Comparison of ENCODE assay signal across 8 cellular contexts in the genomic region with DNA sequence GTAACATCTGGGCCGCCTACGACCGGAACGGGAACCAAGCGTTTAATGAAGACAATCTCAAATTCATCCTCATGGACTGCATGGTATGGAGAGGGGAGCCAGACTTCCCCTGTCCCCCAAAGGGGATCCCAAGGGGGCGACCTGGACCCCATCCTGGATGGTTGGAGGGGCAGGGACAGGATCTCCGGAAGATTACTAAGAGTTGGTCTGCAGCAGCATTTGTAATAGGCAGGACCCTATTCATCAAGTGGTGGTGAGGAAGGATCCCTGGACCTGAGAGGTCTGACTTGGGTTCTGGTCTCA. TPM values are rescaled to one million over a fixed set of nuclear protein-coding genes. Genes with fewer than 3 reads are reported as not detected.
DNase-seq lines count a peak whose midpoint lies in the region; ATAC-seq, FAIRE-seq and TF ChIP-seq lines count a peak whose summit lies in the region.

No MANE protein-coding gene starts in this region.

- H4K91ac ChIP-seq in IMR-90 (ENCODE audit: insufficient read depth, low read depth, low read length), result peak overlapping the region; percentile 57; the same call in 1 of the 2 replicates

- peak overlapping the region; percentile 97 for H2AFZ ChIP-seq in IMR-90 (replicated peaks; ENCODE audit: low read length, poor library complexity)

- in situ Hi-C loops in IMR-90 (cut with MboI; ENCODE audit: low sequenced_read_pairs), result no loop called here

- peak overlapping the region; percentile 78 for H3K14ac ChIP-seq in IMR-90 (replicated peaks; ENCODE audit: low read depth, low read length)

- H2AK5ac ChIP-seq in IMR-90 (ENCODE audit: low read depth, low read length), result peak overlapping the region; percentile 20

- DNase-seq in A549 (ENCODE audit: low read depth in 1 of 2, low spot score in 1 of 2) (no peak), IMR-90 (no peak), HEK293T (ENCODE audit: extremely low spot score) (no peak), NCI-H2196 treated with DMSO at 0.1 percent for 48 hours (lab: John Stamatoyannopoulos, UW; ENCODE audit: unreplicated experiment) (no peak), NCI-H2029 treated with DMSO at 0.1 percent for 48 hours (lab: John Stamatoyannopoulos, UW) (no peak)
- DNase-seq in central memory CD8-positive, alpha-beta T cell (ENCODE audit: low spot score in 2 of 2), result no peak

- H3K4me3 ChIP-seq in A549 (peak overlapping the region; percentile 85), IMR-90 (ENCODE audit: insufficient read depth, low read depth, low read length) (peak overlapping the region; percentile 83), muscle layer of duodenum (ENCODE audit: low read depth in 1 of 2, low read length in 2 of 2) (peak overlapping the region; percentile 92 to 96)

- H3K9me3 ChIP-seq in A549 (no peaks in the 10 kb centered on the region), IMR-90 (ENCODE audit: control insufficient read depth, insufficient read depth, low read length) (no peaks in the 10 kb centered on the region), muscle layer of duodenum (ENCODE audit: control insufficient read depth in 1 of 2, low read length in 2 of 2) (no peaks in the 10 kb centered on the region)

- H3K36me3 ChIP-seq in IMR-90 (ENCODE audit: control insufficient read depth, insufficient read depth, low read length) (peaks cover 7% of the 10 kb centered on the region), muscle layer of duodenum (ENCODE audit: control insufficient read depth in 1 of 2, insufficient read depth in 2 of 2, low read length in 2 of 2) (peaks cover 4 to 19% of the 10 kb centered on the region in 2 donors)

- peak overlapping the region; percentile 52 to 95; a peak in 2 of 4 replicates for H4K8ac ChIP-seq in IMR-90 (ENCODE audit: low read depth in 2 of 2, low read length in 2 of 2)

- H3K23ac ChIP-seq in IMR-90 (ENCODE audit: low read depth, low read length), result peak overlapping the region; percentile 93

- H3K9me1 ChIP-seq in IMR-90 (ENCODE audit: insufficient read depth, low read length), result peaks cover 12% of the 10 kb centered on the region

- no peak for FAIRE-seq in A549 (lab: Jason Lieb, UNC)

- POLR2A ChIA-PET in A549 (lab: Yijun Ruan, JAX) (no interaction called here), IMR-90 (lab: Charles Lee; ENCODE audit: unreplicated experiment) (no interaction called here), HEK293T (lab: Yijun Ruan, JAX) (no interaction called here)

- H3K27ac Mint-ChIP-seq in central memory CD8-positive, alpha-beta T cell (ENCODE audit: low read depth), result peak overlapping the region; percentile 73

- peak overlapping the region; percentile 94 for H3K4me3 Mint-ChIP-seq in central memory CD8-positive, alpha-beta T cell

- CTCF ChIA-PET in A549 (lab: Yijun Ruan, JAX), result interaction anchor here (1.7 to 4.8 kb wide), 2 partner anchors 12 to 117 kb away, joined by 3 to 33 read pairs; no protein-coding TSS in a partner anchor
- CTCF ChIA-PET in IMR-90 (lab: Yijun Ruan, JAX), result no interaction called here
- CTCF ChIA-PET in HEK293T (lab: Yijun Ruan, JAX), result no interaction called here

- intact Hi-C loops in IMR-90 (cut with micrococcal nuclease), result no loop called here

- ATAC-seq in A549 (no peak), IMR-90 (ENCODE audit: low read depth) (no peak), GM19324 (IDR thresholded peaks at IDR 0.05; ENCODE audit: low FRiP score, unreplicated experiment) (no peak)
- no peak for ATAC-seq in central memory CD8-positive, alpha-beta T cell (replicated peaks; ENCODE audit: extremely low read depth, poor library complexity, severe bottlenecking)

- peak overlapping the region; percentile 89 for H2BK5ac ChIP-seq in IMR-90 (ENCODE audit: low read depth, low read length, poor library complexity, severe bottlenecking)

- peak overlapping the region; percentile 88 for H3K4ac ChIP-seq in IMR-90 (ENCODE audit: low read depth, low read length)

- H3K18ac ChIP-seq in IMR-90 (ENCODE audit: low read depth, low read length), result no peak overlapping the region

- TF ChIP-seq RAD21 in A549 (conservative IDR thresholded peaks at IDR 0.05 in 1 of 2, IDR thresholded peaks at IDR 0.05 in 1 of 2) (no peak), IMR-90 (IDR thresholded peaks at IDR 0.05; ENCODE audit: low read length) (no peak)

- no peak overlapping the region for H2BK20ac ChIP-seq in IMR-90 (ENCODE audit: low read depth, low read length)

- 7% methylated on average over 7 of the region's 7 CpGs for WGBS in A549 (ENCODE audit: missing lambda C conversion rate)
- no CpG with 5 or more reads among the region's 7 CpGs for WGBS in IMR-90 (ENCODE audit: extremely low coverage in 2 of 2, insufficient read length in 1 of 2), 2 experiments

- H4K20me1 ChIP-seq in IMR-90 (ENCODE audit: insufficient read depth, low read length), result no peaks in the 10 kb centered on the region

- H2BK15ac ChIP-seq in IMR-90 (ENCODE audit: low read depth, low read length), result no peak overlapping the region

- no peak for TF ChIP-seq EP300 in A549 (IDR thresholded peaks at IDR 0.05)

- no peak overlapping the region for H2BK120ac ChIP-seq in IMR-90 (ENCODE audit: low read depth, low read length)

- H4K5ac ChIP-seq in IMR-90 (ENCODE audit: low read depth, low read length), result peak overlapping the region; percentile 31; the same call in 1 of the 2 replicates

- H3K27ac ChIP-seq in A549, result peak overlapping the region; percentile 94 to 97
- peak overlapping the region; percentile 90 for H3K27ac ChIP-seq in IMR-90 (ENCODE audit: insufficient read depth, low read length)
- H3K27ac ChIP-seq in muscle layer of duodenum (ENCODE audit: low read length), result peak overlapping the region; percentile 50

- no peaks in the 10 kb centered on the region for H3K9me3 Mint-ChIP-seq in central memory CD8-positive, alpha-beta T cell

- H3K36me3 Mint-ChIP-seq in central memory CD8-positive, alpha-beta T cell (ENCODE audit: insufficient read depth), result peaks cover 23% of the 10 kb centered on the region

- H3K9ac ChIP-seq in IMR-90 (ENCODE audit: low read depth, low read length), result peak overlapping the region; percentile 88

- no peaks in the 10 kb centered on the region for H3K27me3 Mint-ChIP-seq in central memory CD8-positive, alpha-beta T cell

- H3K56ac ChIP-seq in IMR-90 (ENCODE audit: extremely low read depth, insufficient read depth, low read length), result 0 out of 2 replicates have a peak overlapping the region, but pooled peaks have one; percentile 32

- H3K4me1 Mint-ChIP-seq in central memory CD8-positive, alpha-beta T cell, result peaks cover 29% of the 10 kb centered on the region

- TF ChIP-seq CTCF in A549 (IDR thresholded peaks at IDR 0.05) (no peak), IMR-90 (conservative IDR thresholded peaks at IDR 0.05; ENCODE audit: low read depth, low read length) (no peak)

- BruUV-seq in IMR-90 (replicated peaks; lab: Mats Ljungman, UMichigan), result no TSS peak

- no peaks in the 10 kb centered on the region for H3K27me3 ChIP-seq in IMR-90 (ENCODE audit: control insufficient read depth, insufficient read depth, low read length)
- H3K27me3 ChIP-seq in muscle layer of duodenum (ENCODE audit: low read depth, low read length), result no peaks in the 10 kb centered on the region

- dilution Hi-C loops in IMR-90 (cut with HindIII; ENCODE audit: low sequenced_read_pairs, unreplicated experiment), result no loop called here

- H3K4me1 ChIP-seq in A549 (peaks cover 10% of the 10 kb centered on the region; the same call in 2 of the 3 replicates), IMR-90 (ENCODE audit: control insufficient read depth, insufficient read depth, low read length) (peaks cover 4% of the 10 kb centered on the region; the same call in 1 of the 2 replicates), muscle layer of duodenum (ENCODE audit: control insufficient read depth in 1 of 2, insufficient read depth in 2 of 2, low read length in 2 of 2) (peaks cover 0 to 17% of the 10 kb centered on the region in 2 donors)

- TF ChIP-seq POLR2A in A549 (IDR thresholded peaks at IDR 0.05; ENCODE audit: low read length) (no peak), IMR-90 (IDR thresholded peaks at IDR 0.05; ENCODE audit: low read depth, low read length) (no peak)

- H3K4me2 ChIP-seq in A549 (peak overlapping the region; percentile 91), IMR-90 (ENCODE audit: low read depth, low read length) (peak overlapping the region; percentile 90)

- peaks cover 30 to 57% of the 10 kb centered on the region in 2 experiments for H3K79me1 ChIP-seq in IMR-90 (ENCODE audit: low read depth in 1 of 2, low read length in 2 of 2)

- H2AK9ac ChIP-seq in IMR-90 (replicated peaks; ENCODE audit: low read depth, low read length, poor library complexity), result peak overlapping the region; percentile 92

RNA-seq across cellular contexts. Expression of a gene that starts 0.7 kb away (rescaled TPM):
- polyA plus RNA-seq in A549 (2011; rRNA removed) (63.0 and 71.4 TPM in 2 replicates), A549 (2017; fragmentation: RNase III; extraction: RNeasy Plus Mini Kit Qiagen cat#74134 plus additional on column Dnase treatment) (151 to 171 TPM (median 166 TPM) in 3 replicates), IMR-90 (2012; rRNA removed) (89.0 and 106 TPM in 2 replicates)
- 203 and 211 TPM in 2 replicates for polyA plus RNA-seq in A549 (2012; cell fraction: cytosol; rRNA removed)
- 78.2 and 83.5 TPM in 2 replicates for polyA plus RNA-seq in A549 (2012; cell fraction: nucleus; rRNA removed)
- polyA minus RNA-seq in A549 (2011; rRNA and poly(A)+ RNA removed), result 47.1 and 58.2 TPM in 2 replicates
- 45.8 and 50.0 TPM in 2 replicates for total RNA-seq in IMR-90 (2012; rRNA removed)
- polyA plus RNA-seq in IMR-90 (2012; cell fraction: cytosol; rRNA removed), result 132 and 144 TPM in 2 replicates
- 24.2 and 31.7 TPM in 2 replicates for polyA plus RNA-seq in IMR-90 (2012; cell fraction: nucleus; rRNA removed; ENCODE audit: low replicate concordance)

RNA-seq across cellular contexts. Expression of a gene that starts 1.7 kb away (rescaled TPM):
- polyA plus RNA-seq in A549 (2011; rRNA removed) (42.0 and 47.6 TPM in 2 replicates), A549 (2017; fragmentation: RNase III; extraction: RNeasy Plus Mini Kit Qiagen cat#74134 plus additional on column Dnase treatment) (36.5 to 39.1 TPM (median 38.2 TPM) in 3 replicates), IMR-90 (2012; rRNA removed) (21.6 and 24.0 TPM in 2 replicates)
- polyA plus RNA-seq in A549 (2012; cell fraction: cytosol; rRNA removed), result 35.5 and 45.0 TPM in 2 replicates
- 58.9 and 60.0 TPM in 2 replicates for polyA plus RNA-seq in A549 (2012; cell fraction: nucleus; rRNA removed)
- 57.8 TPM in 2 replicates for polyA minus RNA-seq in A549 (2011; rRNA and poly(A)+ RNA removed)
- 8.8 and 9.7 TPM in 2 replicates for total RNA-seq in IMR-90 (2012; rRNA removed)
- 11.7 and 17.0 TPM in 2 replicates for polyA plus RNA-seq in IMR-90 (2012; cell fraction: cytosol; rRNA removed)
- polyA plus RNA-seq in IMR-90 (2012; cell fraction: nucleus; rRNA removed; ENCODE audit: low replicate concordance), result 40.7 and 41.8 TPM in 2 replicates

RNA-seq across cellular contexts. Expression of a gene that starts 5.7 kb away (rescaled TPM):
- 0.11 TPM in 1 of 2 replicates, not detected in the other for polyA plus RNA-seq in A549 (2011; rRNA removed)
- polyA plus RNA-seq in A549 (2012; cell fraction: cytosol; rRNA removed), result 0.10 and 0.34 TPM in 2 replicates
- 0.40 and 0.49 TPM in 2 replicates for polyA plus RNA-seq in A549 (2012; cell fraction: nucleus; rRNA removed)
- polyA plus RNA-seq in A549 (2017; fragmentation: RNase III; extraction: RNeasy Plus Mini Kit Qiagen cat#74134 plus additional on column Dnase treatment), result not detected in 3 replicates
- polyA minus RNA-seq in A549 (2011; rRNA and poly(A)+ RNA removed), result not detected in 2 replicates
- total RNA-seq in IMR-90 (2012; rRNA removed), result not detected in 2 replicates
- polyA plus RNA-seq in IMR-90 (2012; rRNA removed), result not detected in 2 replicates
- 0.03 TPM in 1 of 2 replicates, not detected in the other for polyA plus RNA-seq in IMR-90 (2012; cell fraction: cytosol; rRNA removed)
- 0.29 TPM in 1 of 2 replicates, not detected in the other for polyA plus RNA-seq in IMR-90 (2012; cell fraction: nucleus; rRNA removed; ENCODE audit: low replicate concordance)

RNA-seq across cellular contexts. Expression of a gene that starts 27.0 kb away (rescaled TPM):
- 1.8 and 2.4 TPM in 2 replicates for polyA plus RNA-seq in A549 (2011; rRNA removed)
- polyA plus RNA-seq in A549 (2012; cell fraction: cytosol; rRNA removed), result 3.2 and 3.9 TPM in 2 replicates
- polyA plus RNA-seq in A549 (2012; cell fraction: nucleus; rRNA removed), result 2.2 and 3.9 TPM in 2 replicates
- polyA plus RNA-seq in A549 (2017; fragmentation: RNase III; extraction: RNeasy Plus Mini Kit Qiagen cat#74134 plus additional on column Dnase treatment), result 3.3 to 4.9 TPM (median 4.4 TPM) in 3 replicates
- polyA minus RNA-seq in A549 (2011; rRNA and poly(A)+ RNA removed), result 2.4 and 2.8 TPM in 2 replicates
- 2.3 and 2.5 TPM in 2 replicates for total RNA-seq in IMR-90 (2012; rRNA removed)
- polyA plus RNA-seq in IMR-90 (2012; rRNA removed), result 9.0 and 11.6 TPM in 2 replicates
- polyA plus RNA-seq in IMR-90 (2012; cell fraction: cytosol; rRNA removed), result 4.0 and 8.8 TPM in 2 replicates
- polyA plus RNA-seq in IMR-90 (2012; cell fraction: nucleus; rRNA removed; ENCODE audit: low replicate concordance), result 14.6 and 16.6 TPM in 2 replicates

RNA-seq across cellular contexts. Expression of a gene that starts 34.5 kb away (rescaled TPM):
- polyA plus RNA-seq in A549 (2011; rRNA removed) (382 and 581 TPM in 2 replicates), A549 (2017; fragmentation: RNase III; extraction: RNeasy Plus Mini Kit Qiagen cat#74134 plus additional on column Dnase treatment) (255 to 266 TPM (median 261 TPM) in 3 replicates), IMR-90 (2012; rRNA removed) (952 and 1,264 TPM in 2 replicates)
- polyA plus RNA-seq in A549 (2012; cell fraction: cytosol; rRNA removed), result 298 and 314 TPM in 2 replicates
- 230 and 535 TPM in 2 replicates for polyA plus RNA-seq in A549 (2012; cell fraction: nucleus; rRNA removed)
- polyA minus RNA-seq in A549 (2011; rRNA and poly(A)+ RNA removed), result 225 and 325 TPM in 2 replicates
- total RNA-seq in IMR-90 (2012; rRNA removed), result 553 and 927 TPM in 2 replicates
- polyA plus RNA-seq in IMR-90 (2012; cell fraction: cytosol; rRNA removed), result 935 and 1,213 TPM in 2 replicates
- polyA plus RNA-seq in IMR-90 (2012; cell fraction: nucleus; rRNA removed; ENCODE audit: low replicate concordance), result 229 and 499 TPM in 2 replicates
